15 cellular contexts compared by ENCODE assay signal in the genomic region with DNA sequence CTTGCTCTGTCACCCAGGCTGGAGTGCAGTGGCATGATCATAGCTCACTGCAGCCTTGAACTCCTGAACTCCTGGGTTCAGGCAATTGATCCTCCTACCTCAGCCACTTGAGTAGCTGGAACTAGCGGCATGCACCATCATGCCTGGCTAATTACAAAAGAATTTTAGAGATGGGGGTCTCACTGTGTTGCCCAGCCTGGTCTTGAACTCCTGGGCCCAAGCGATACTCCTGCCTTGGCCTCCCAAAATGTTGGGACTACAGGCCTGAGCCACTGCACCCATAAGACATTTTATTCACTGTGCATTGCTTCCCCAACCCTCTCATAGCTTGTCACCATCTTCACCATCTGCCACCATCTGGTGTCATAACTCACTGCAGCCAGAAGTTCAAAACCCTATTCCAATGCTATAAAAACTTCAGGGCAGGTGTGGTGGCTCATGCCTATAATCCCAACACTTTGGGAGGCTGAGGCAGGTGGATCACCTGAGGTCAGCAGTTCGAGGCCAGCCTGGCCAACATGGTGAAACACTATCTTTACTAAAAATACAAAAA.
"Had no signal": no experiment of that assay in that cellular context is flagged by ENCODE, and none has a peak within 500 bp of the region (broad histone marks: within the 10 kb centered on the region; RNA-seq: fewer than 3 reads in every experiment).

No MANE protein-coding gene starts in this region.

- H3K36me3 Mint-ChIP-seq: natural killer cell had no signal

- H3K4me3 ChIP-seq: left ventricle myocardium inferior had no signal

- H3K4me3 Mint-ChIP-seq: activated T-helper 1 cell treated with anti-CD3 and anti-CD28 coated beads, Interleukin-12 subunit alpha, Interleukin-12 subunit beta, Interleukin-2, Interleukin-4 antibody, amounts not matched to agents 30 ng/mL and 10 ng/mL and 1 ng/mL, durations not matched to agents 14 hours and 24 hours and 36 hours; memory B cell; natural killer cell had no signal

- H3K27ac Mint-ChIP-seq: activated T-helper 1 cell treated with anti-CD3 and anti-CD28 coated beads, Interleukin-12 subunit alpha, Interleukin-12 subunit beta, Interleukin-2, Interleukin-4 antibody, amounts not matched to agents 30 ng/mL and 10 ng/mL and 1 ng/mL, durations not matched to agents 14 hours and 24 hours and 36 hours; memory B cell; natural killer cell had no signal

- H3K4me1 ChIP-seq: foreskin keratinocyte, parathyroid adenoma had no signal

- H3K27me3 Mint-ChIP-seq: memory B cell had no signal

- H3K27me3 ChIP-seq: foreskin keratinocyte, neutrophil, thyroid gland had no signal

- DNase-seq: activated CD4-positive, CD25-positive, alpha-beta regulatory T cell treated with anti-CD3 and anti-CD28 coated beads, Interleukin-2, amount 50 U/mL, for 72 hours; anterior cingulate cortex; brain microvascular endothelial cell; effector CD8-positive, alpha-beta T cell; foreskin keratinocyte; glutamatergic neuron; left ventricle myocardium inferior; natural killer cell; stimulated activated CD4-positive, alpha-beta T cell treated with anti-CD3 and anti-CD28 coated beads, Interleukin-12 subunit alpha, Interleukin-12 subunit beta, amount 100 ng/mL, for 4 hours; stimulated activated CD4-positive, alpha-beta T cell treated with anti-CD3 and anti-CD28 coated beads, Interleukin-2, amount 100 ng/mL, for 24 hours; thyroid gland had no signal

- H3K36me3 ChIP-seq: brain microvascular endothelial cell, left ventricle myocardium inferior, neutrophil, thyroid gland had no signal

- ATAC-seq: natural killer cell had no signal

- H3K9me3 ChIP-seq: neutrophil, thyroid gland had no signal

- H3K9me3 Mint-ChIP-seq: natural killer cell had no signal

- H3K27ac ChIP-seq: brain microvascular endothelial cell, foreskin keratinocyte, left ventricle myocardium inferior, neutrophil, parathyroid adenoma had no signal
